In the genomic region with DNA sequence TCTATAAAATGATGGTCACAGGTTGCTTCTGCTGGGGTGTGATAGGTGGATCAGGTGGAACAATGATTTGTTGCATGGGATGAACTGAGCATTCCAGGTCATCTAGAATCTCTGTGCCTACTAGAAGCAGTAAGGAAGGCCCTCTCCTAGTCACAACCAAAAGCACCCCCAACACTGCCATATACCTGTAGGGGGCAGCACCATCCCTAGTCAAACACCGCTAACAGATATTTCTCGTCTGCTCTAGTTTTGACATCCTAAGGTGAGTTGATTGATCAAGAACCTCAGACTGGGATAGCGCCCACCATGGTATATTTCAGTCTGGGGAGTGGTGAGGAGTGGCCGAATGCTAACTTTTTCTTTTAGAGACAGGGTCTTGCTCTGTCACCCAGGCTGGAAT, we compare ENCODE assay signal across 8 cellular contexts.
A peak's percentile ranks its signal among the peaks of the same experiment; 100 is the strongest.
DNase-seq lines count a peak whose midpoint lies in the region; TF ChIP-seq lines count a peak whose summit lies in the region.

No MANE protein-coding gene starts in this region.

- no peaks in the 10 kb centered on the region for H3K36me3 Mint-ChIP-seq in activated CD4-positive, alpha-beta T cell treated with anti-CD3 and anti-CD28 coated beads, Interleukin-2, amount 10 ng/mL, durations not matched to agents 7 days and 5 days (ENCODE audit: low read depth)

- intact Hi-C loops in vagina (cut with DNase I), result no loop called here

- TF ChIP-seq CTCF in GM10248 (IDR thresholded peaks at IDR 0.05; ENCODE audit: control extremely low read depth, extremely low read depth, low read depth, missing control alignments), result peak; percentile 41
- peak; percentile 46 for TF ChIP-seq CTCF in HFF-Myc (IDR thresholded peaks at IDR 0.05; ENCODE audit: low read depth, low read length, missing control alignments)
- TF ChIP-seq CTCF in fibroblast of villous mesenchyme (IDR thresholded peaks at IDR 0.05; ENCODE audit: insufficient read depth, low read depth, low read length), result peak; percentile 41
- TF ChIP-seq CTCF in vagina (IDR thresholded peaks at IDR 0.05), result no peak

- no peak overlapping the region for H3K4me3 ChIP-seq in HFF-Myc (replicated peaks; ENCODE audit: low read depth, low read length)
- H3K4me3 ChIP-seq in fibroblast of villous mesenchyme (ENCODE audit: low read depth, low read length), result no peak overlapping the region
- no peak overlapping the region for H3K4me3 ChIP-seq in vagina

- DNase-seq in GM10248 (ENCODE audit: extremely low spot score), result peak; percentile 23
- DNase-seq in HFF-Myc (ENCODE audit: extremely low read depth, low read depth), result no peak
- peak; percentile 33 for DNase-seq in activated CD4-positive, alpha-beta T cell treated with anti-CD3 and anti-CD28 coated beads, Interleukin-2, amount 10 ng/mL, durations not matched to agents 7 days and 5 days
- peak; percentile 21 for DNase-seq in fibroblast of villous mesenchyme (ENCODE audit: low read depth)
- DNase-seq in stimulated activated CD8-positive, alpha-beta memory T cell treated with anti-CD3 and anti-CD28 coated beads, Interleukin-12 subunit alpha, Interleukin-12 subunit beta, amount 100 ng/mL, for 1 hour (ENCODE audit: low read depth), result peak; percentile 1
- DNase-seq in SIG-M5 treated with dmso at 0.1 percent for 504 hours (lab: John Stamatoyannopoulos, UW; ENCODE audit: unreplicated experiment), result no peak
- no peak for DNase-seq in vagina (ENCODE audit: extremely low spot score in 2 of 2)
- no peak for DNase-seq in NCI-H2171 (lab: John Stamatoyannopoulos, UW)

- H3K9me3 ChIP-seq in vagina, result no peaks in the 10 kb centered on the region

- H3K4me1 ChIP-seq in vagina, result peaks cover 6% of the 10 kb centered on the region

- POLR2A ChIA-PET in GM10248 (lab: Yijun Ruan, JAX), result no interaction called here
- POLR2A ChIA-PET in activated CD4-positive, alpha-beta T cell treated with anti-CD3 and anti-CD28 coated beads, Interleukin-2, amount 10 ng/mL, durations not matched to agents 7 days and 5 days (lab: Charles Lee), result no interaction called here

- H3K4me3 Mint-ChIP-seq in activated CD4-positive, alpha-beta T cell treated with anti-CD3 and anti-CD28 coated beads, Interleukin-2, amount 10 ng/mL, durations not matched to agents 7 days and 5 days, result no peak overlapping the region

- H3K27me3 ChIP-seq in vagina, result no peaks in the 10 kb centered on the region

- no peak overlapping the region for H3K27ac ChIP-seq in vagina

- no peaks in the 10 kb centered on the region for H3K27me3 Mint-ChIP-seq in activated CD4-positive, alpha-beta T cell treated with anti-CD3 and anti-CD28 coated beads, Interleukin-2, amount 10 ng/mL, durations not matched to agents 7 days and 5 days

- no peaks in the 10 kb centered on the region for H3K4me1 Mint-ChIP-seq in activated CD4-positive, alpha-beta T cell treated with anti-CD3 and anti-CD28 coated beads, Interleukin-2, amount 10 ng/mL, durations not matched to agents 7 days and 5 days

- H3K9me3 Mint-ChIP-seq in activated CD4-positive, alpha-beta T cell treated with anti-CD3 and anti-CD28 coated beads, Interleukin-2, amount 10 ng/mL, durations not matched to agents 7 days and 5 days, result no peaks in the 10 kb centered on the region

- TF ChIP-seq POLR2A in vagina (IDR thresholded peaks at IDR 0.05), result no peak

- H3K36me3 ChIP-seq in vagina, result no peaks in the 10 kb centered on the region

- H3K27ac Mint-ChIP-seq in activated CD4-positive, alpha-beta T cell treated with anti-CD3 and anti-CD28 coated beads, Interleukin-2, amount 10 ng/mL, durations not matched to agents 7 days and 5 days, result no peak overlapping the region

- CTCF ChIA-PET in GM10248 (lab: Yijun Ruan, JAX), result interaction anchor here (0.8 to 3.0 kb wide), 5 partner anchors 10 to 155 kb away, joined by 3 to 17 read pairs (median 5); no protein-coding TSS in a partner anchor
- CTCF ChIA-PET in activated CD4-positive, alpha-beta T cell treated with anti-CD3 and anti-CD28 coated beads, Interleukin-2, amount 10 ng/mL, durations not matched to agents 7 days and 5 days (lab: Charles Lee), result interaction anchor here (1.3 kb wide), 1 partner anchor 124 kb away, joined by 3 read pairs; no protein-coding TSS in a partner anchor

Comparison
In these comparisons a context has a peak if more than half of its experiments do, and no peak if none do; other contexts are left out.
1. DNase-seq: peak in GM10248 (single experiment), activated CD4-positive, alpha-beta T cell treated with anti-CD3 and anti-CD28 coated beads, Interleukin-2, amount 10 ng/mL, durations not matched to agents 7 days and 5 days (single experiment), fibroblast of villous mesenchyme (single experiment) and stimulated activated CD8-positive, alpha-beta memory T cell treated with anti-CD3 and anti-CD28 coated beads, Interleukin-12 subunit alpha, Interleukin-12 subunit beta, amount 100 ng/mL, for 1 hour (single experiment); none in HFF-Myc (single experiment), SIG-M5 treated with dmso at 0.1 percent for 504 hours (single experiment), vagina (0 of 2) and NCI-H2171 (single experiment).
2. CTCF ChIP-seq: peak in GM10248 (single experiment), HFF-Myc (single experiment) and fibroblast of villous mesenchyme (single experiment); none in vagina (0 of 3).